Comparison of ENCODE assay signal across 10 cellular contexts in genomic region chr9:85522459-85523092, GRCh38.
DNase-seq lines count a peak whose midpoint lies in the region; ATAC-seq and TF ChIP-seq lines count a peak whose summit lies in the region.
"Had no signal": no experiment of that assay in that cellular context is flagged by ENCODE, and none has a peak within 500 bp of the region (broad histone marks: within the 10 kb centered on the region; RNA-seq: fewer than 3 reads in every experiment).

No MANE protein-coding gene starts in this region.

- peaks cover 0 to 8% (median 0%) of the 10 kb centered on the region in 11 donors for H3K9me3 ChIP-seq in heart right ventricle
- no peaks in the 10 kb centered on the region for H3K9me3 ChIP-seq in prostate gland
- H3K9me3 ChIP-seq: ovary had no signal

- intact Hi-C loops in heart right ventricle (cut with DNase I) (loop anchor here in 1 of 10 donors (5.0 kb wide), 1 partner anchor 90 kb away; no protein-coding TSS in a partner anchor), prostate gland (cut with DNase I) (no loop called here)

- H3K36me3 ChIP-seq in heart right ventricle = no peaks in the 10 kb centered on the region
- no peaks in the 10 kb centered on the region for H3K36me3 ChIP-seq in prostate gland
- H3K36me3 ChIP-seq: ovary had no signal

- H3K27ac ChIP-seq in heart right ventricle = peak overlapping the region; percentile 36 to 88 (median 80)
- H3K27ac ChIP-seq in prostate gland = peak overlapping the region in 1 of 2 donors; percentile 61
- H3K27ac ChIP-seq: ovary had no signal

- ATAC-seq in activated naive CD4-positive, alpha-beta T cell treated with anti-CD3 and anti-CD28 coated beads, Interleukin-2, amount 50 U/mL, for 72 hours = peak; percentile 37 to 89
- ATAC-seq in heart right ventricle (peak; percentile 62 to 85 (median 80)), HG03097 (IDR thresholded peaks at IDR 0.05; ENCODE audit: low FRiP score, unreplicated experiment) (no peak), HG02759 (IDR thresholded peaks at IDR 0.05; ENCODE audit: unreplicated experiment) (no peak)
- ATAC-seq: K562 had no signal

- 2 to 3% methylated on average over 55 of the region's 55 CpGs for WGBS in heart right ventricle, 2 donors
- WGBS in prostate gland = 3% methylated on average over 40 of the region's 55 CpGs

- no peaks in the 10 kb centered on the region for H3K9me3 Mint-ChIP-seq in activated naive CD4-positive, alpha-beta T cell treated with anti-CD3 and anti-CD28 coated beads, Interleukin-2, amount 50 U/mL, for 72 hours

- TF ChIP-seq CTCF in heart right ventricle (IDR thresholded peaks at IDR 0.05) = no peak
- no peak for TF ChIP-seq CTCF in prostate gland (IDR thresholded peaks at IDR 0.05)

- no peaks in the 10 kb centered on the region for H3K36me3 Mint-ChIP-seq in activated naive CD4-positive, alpha-beta T cell treated with anti-CD3 and anti-CD28 coated beads, Interleukin-2, amount 50 U/mL, for 72 hours

- DNase-seq in ELF-1 (ENCODE audit: low read depth, low spot score) = peak; percentile 73
- DNase-seq in Jurkat, Clone E6-1 (ENCODE audit: low read depth, low spot score) = peak; percentile 49
- peak in 1 of 2 donors; percentile 45 for DNase-seq in activated naive CD4-positive, alpha-beta T cell treated with anti-CD3 and anti-CD28 coated beads, Interleukin-2, amount 50 U/mL, for 72 hours (ENCODE audit: low spot score in 2 of 2)
- peak; percentile 31 to 55 for DNase-seq in heart right ventricle
- DNase-seq in prostate gland (ENCODE audit: low spot score) = peak; percentile 8
- no peak for DNase-seq in NAMALWA (ENCODE audit: low spot score)

- H3K27me3 ChIP-seq in heart right ventricle (peaks cover 0 to 26% (median 4%) of the 10 kb centered on the region in 7 donors), prostate gland (replicated peaks; ENCODE audit: insufficient read depth) (no peaks in the 10 kb centered on the region)
- H3K27me3 ChIP-seq: ovary had no signal

- H3K27ac Mint-ChIP-seq in activated naive CD4-positive, alpha-beta T cell treated with anti-CD3 and anti-CD28 coated beads, Interleukin-2, amount 50 U/mL, for 72 hours = no peak overlapping the region

- TF ChIP-seq POLR2A in prostate gland (IDR thresholded peaks at IDR 0.05) = no peak

- H3K4me1 ChIP-seq in heart right ventricle = peaks cover 3 to 49% (median 25%) of the 10 kb centered on the region in 9 donors
- H3K4me1 ChIP-seq in prostate gland (replicated peaks) = peaks cover 3% of the 10 kb centered on the region

- peak overlapping the region; percentile 61 for H3K4me3 ChIP-seq in Jurkat, Clone E6-1 (ENCODE audit: low read length)
- H3K4me3 ChIP-seq in heart right ventricle (peak overlapping the region in 9 of 10 donors; percentile 17 to 58 (median 52)), prostate gland (peak overlapping the region; percentile 1 to 27)
- H3K4me3 ChIP-seq: K562, ovary had no signal

Comparison
In these comparisons a context has a peak if more than half of its experiments do, and no peak if none do; other contexts are left out.
1. ATAC-seq: peak in activated naive CD4-positive, alpha-beta T cell treated with anti-CD3 and anti-CD28 coated beads, Interleukin-2, amount 50 U/mL, for 72 hours (2 of 2) and heart right ventricle (8 of 8); none in HG03097 (single experiment) and HG02759 (single experiment).
2. Peak in every context shown above with its lines, with median percentiles within 50 percentile points of each other: H3K4me3 ChIP-seq.